In the genomic region with DNA sequence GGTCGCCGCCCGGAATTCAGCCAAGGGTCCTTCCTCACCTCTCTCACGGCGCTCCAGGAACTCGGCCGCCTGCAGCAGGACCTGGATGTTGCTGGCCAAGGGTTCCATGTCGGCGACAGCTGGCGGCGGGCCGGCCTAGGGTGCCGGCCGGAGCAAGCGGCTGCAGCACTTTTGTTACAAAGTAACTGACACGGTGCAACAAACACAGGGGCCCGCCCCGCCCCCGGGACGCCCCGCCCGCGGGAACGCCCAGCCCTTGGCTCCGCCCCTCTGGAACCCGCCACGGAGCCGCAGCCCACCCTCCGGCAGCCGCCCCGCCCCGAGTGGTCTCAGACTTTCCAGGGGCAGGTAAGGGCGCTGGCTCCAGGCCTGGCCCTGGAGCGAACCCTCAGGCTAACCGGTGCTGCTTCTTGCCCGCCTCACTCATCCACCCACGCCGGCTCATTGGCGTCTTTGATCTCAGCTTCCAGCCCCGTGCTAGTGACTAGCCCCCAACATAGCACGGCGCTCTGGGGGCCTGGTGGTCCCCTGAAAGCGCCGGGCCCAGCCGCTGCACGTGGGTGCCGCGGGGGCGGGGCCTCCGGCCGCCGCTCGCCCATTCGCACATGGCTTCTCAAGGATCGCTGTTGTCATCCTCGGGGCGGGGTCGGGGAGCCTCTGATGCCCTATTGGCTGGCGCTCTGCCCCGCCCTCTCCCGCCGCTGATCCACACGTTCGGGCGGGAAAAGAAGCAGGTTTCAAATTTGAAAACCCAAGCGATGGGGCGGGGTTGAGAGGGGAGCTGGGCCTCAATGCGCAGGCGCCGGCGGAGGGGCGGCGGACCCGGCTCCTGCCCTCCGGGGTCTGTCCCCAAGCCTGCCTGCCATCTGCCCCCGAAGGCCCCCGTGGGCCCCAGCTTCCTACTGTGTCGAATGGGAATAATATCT, we compare ENCODE assay signal across 8 cellular contexts. TPM values are rescaled to one million over a fixed set of nuclear protein-coding genes. Genes with fewer than 3 reads are reported as not detected.
DNase-seq lines count a peak whose midpoint lies in the region; ATAC-seq and TF ChIP-seq lines count a peak whose summit lies in the region.

A gene with protein sequence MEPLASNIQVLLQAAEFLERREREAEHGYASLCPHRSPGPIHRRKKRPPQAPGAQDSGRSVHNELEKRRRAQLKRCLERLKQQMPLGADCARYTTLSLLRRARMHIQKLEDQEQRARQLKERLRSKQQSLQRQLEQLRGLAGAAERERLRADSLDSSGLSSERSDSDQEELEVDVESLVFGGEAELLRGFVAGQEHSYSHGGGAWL (minus strand): TSS at position 176 of the 926 bp plus-strand sequence. CDS start 68 bp downstream, at position 108.

- no peak within 1 kb of the TSS for H3T11ph ChIP-seq in H9 (ENCODE audit: low read length)

- H3K4me3 ChIP-seq in RWPE2 (ENCODE audit: severe bottlenecking) (peak within 1 kb of the TSS; percentile 50), fibroblast of the aortic adventitia (ENCODE audit: low read depth, low read length) (peak within 1 kb of the TSS; percentile 77), neural cell (ENCODE audit: low read length) (peak within 1 kb of the TSS; percentile 93)

- H3K27ac ChIP-seq in H9 (ENCODE audit: insufficient read length, low read depth, low read length): no peak within 1 kb of the TSS
- H3K27ac ChIP-seq in RWPE2 (ENCODE audit: poor library complexity, severe bottlenecking): peak within 1 kb of the TSS; percentile 59
- no peak within 1 kb of the TSS for H3K27ac ChIP-seq in neural cell (ENCODE audit: low read length)

- H3K14ac ChIP-seq in H9 (ENCODE audit: insufficient read depth, low read length): peak within 1 kb of the TSS; percentile 98

- no peak within 1 kb of the TSS for H4K91ac ChIP-seq in H9 (ENCODE audit: insufficient read length, low read depth, low read length)

- peak within 1 kb of the TSS; percentile 82 to 97 (median 93); a peak in 5 of 7 replicates for H3K27ac Mint-ChIP-seq in H9
- H3K27ac Mint-ChIP-seq in activated T-helper 17 cell treated with anti-CD3 and anti-CD28 coated beads, Interleukin-2, amount 50 U/mL, for 72 hours: peak within 1 kb of the TSS; percentile 80
- H3K27ac Mint-ChIP-seq in stimulated activated naive CD8-positive, alpha-beta T cell treated with anti-CD3 and anti-CD28 coated beads, Interleukin-15, Interleukin-2, amounts not matched to agents 100 ng/mL and 50 ng/mL, for 24 hours: peak within 1 kb of the TSS; percentile 89

- no peaks in the 10 kb centered on the region for H3K79me2 ChIP-seq in H9 (ENCODE audit: insufficient read depth, low read length)
- H3K79me2 ChIP-seq in neural cell (replicated peaks; ENCODE audit: insufficient read depth, low read length): no peaks in the 10 kb centered on the region

- no peak within 1 kb of the TSS for H2BK15ac ChIP-seq in H9 (ENCODE audit: low read depth, low read length)

- peak within 1 kb of the TSS; percentile 88 for H3K4me2 ChIP-seq in H9 (ENCODE audit: insufficient read depth, insufficient read length, low read length)
- peak within 1 kb of the TSS; percentile 96 for H3K4me2 ChIP-seq in neural cell (ENCODE audit: low read length)

- peaks cover 15 to 20% of the 10 kb centered on the region in 2 experiments for H3K4me1 Mint-ChIP-seq in H9
- H3K4me1 Mint-ChIP-seq in activated T-helper 17 cell treated with anti-CD3 and anti-CD28 coated beads, Interleukin-2, amount 50 U/mL, for 72 hours: peaks cover 22% of the 10 kb centered on the region
- H3K4me1 Mint-ChIP-seq in stimulated activated naive CD8-positive, alpha-beta T cell treated with anti-CD3 and anti-CD28 coated beads, Interleukin-15, Interleukin-2, amounts not matched to agents 100 ng/mL and 50 ng/mL, for 24 hours (ENCODE audit: low read depth): peaks cover 30% of the 10 kb centered on the region

- H3K27me3 ChIP-seq in H9 (ENCODE audit: insufficient read depth, low read length) (no peaks in the 10 kb centered on the region), RWPE2 (ENCODE audit: insufficient read depth, poor library complexity, severe bottlenecking) (no peaks in the 10 kb centered on the region), neural cell (ENCODE audit: insufficient read depth, low read depth, low read length) (no peaks in the 10 kb centered on the region)

- peak within 1 kb of the TSS; percentile 76 to 88 for H3K4me3 Mint-ChIP-seq in H9
- peak within 1 kb of the TSS; percentile 86 for H3K4me3 Mint-ChIP-seq in activated T-helper 17 cell treated with anti-CD3 and anti-CD28 coated beads, Interleukin-2, amount 50 U/mL, for 72 hours
- H3K4me3 Mint-ChIP-seq in stimulated activated naive CD8-positive, alpha-beta T cell treated with anti-CD3 and anti-CD28 coated beads, Interleukin-15, Interleukin-2, amounts not matched to agents 100 ng/mL and 50 ng/mL, for 24 hours: peak within 1 kb of the TSS; percentile 89

- H2AFZ ChIP-seq in H9 (ENCODE audit: low read length): no peak within 1 kb of the TSS
- peak within 1 kb of the TSS; percentile 33 for H2AFZ ChIP-seq in neural cell (ENCODE audit: low read depth, low read length)

- no peaks in the 10 kb centered on the region for H3K9me3 Mint-ChIP-seq in H9
- no peaks in the 10 kb centered on the region for H3K9me3 Mint-ChIP-seq in activated T-helper 17 cell treated with anti-CD3 and anti-CD28 coated beads, Interleukin-2, amount 50 U/mL, for 72 hours
- H3K9me3 Mint-ChIP-seq in stimulated activated naive CD8-positive, alpha-beta T cell treated with anti-CD3 and anti-CD28 coated beads, Interleukin-15, Interleukin-2, amounts not matched to agents 100 ng/mL and 50 ng/mL, for 24 hours: no peaks in the 10 kb centered on the region

- H3K79me1 ChIP-seq in H9 (ENCODE audit: insufficient read depth, low read depth, low read length, poor library complexity, severe bottlenecking): no peaks in the 10 kb centered on the region

- no peak within 1 kb of the TSS for H4K5ac ChIP-seq in H9 (ENCODE audit: insufficient read length, low read depth, low read length)

- in situ Hi-C loops in G401 (cut with HindIII; ENCODE audit: low sequenced_read_pairs): no loop called here

- no peak within 1 kb of the TSS for H3K56ac ChIP-seq in H9 (ENCODE audit: insufficient read length, low read depth, low read length)

- H3K23me2 ChIP-seq in H9 (ENCODE audit: insufficient read length, low read depth, low read length, poor library complexity, severe bottlenecking): peaks cover 14% of the 10 kb centered on the region

- peak within 1 kb of the TSS; percentile 99 for H3K18ac ChIP-seq in H9 (ENCODE audit: insufficient read length, low read depth, low read length)

- peaks cover 5% of the 10 kb centered on the region for H4K20me1 ChIP-seq in H9 (ENCODE audit: control insufficient read depth, insufficient read depth, insufficient read length)
- H4K20me1 ChIP-seq in neural cell (ENCODE audit: insufficient read depth): no peaks in the 10 kb centered on the region

- no CpG with 5 or more reads among the region's 78 CpGs for WGBS in H9 (ENCODE audit: extremely low coverage, insufficient read length, low lambda C conversion rate)

- peak; percentile 94 for DNase-seq in G401 (ENCODE audit: low spot score)
- DNase-seq in H9: peak; percentile 99
- DNase-seq in M059J (ENCODE audit: low read depth): peak; percentile 97
- peak; percentile 100 for DNase-seq in RWPE2 (ENCODE audit: low spot score)
- peak; percentile 88 for DNase-seq in fibroblast of the aortic adventitia (ENCODE audit: low read depth)

- H2AK5ac ChIP-seq in H9 (ENCODE audit: insufficient read length, low read length): no peak within 1 kb of the TSS

- H2BK12ac ChIP-seq in H9 (ENCODE audit: insufficient read length, low read depth, low read length): no peak within 1 kb of the TSS

- no peak for TF ChIP-seq EP300 in neural cell (conservative IDR thresholded peaks at IDR 0.05; ENCODE audit: poor library complexity, severe bottlenecking)

- peak within 1 kb of the TSS; percentile 77 for H3K9ac ChIP-seq in H9 (ENCODE audit: extremely low read depth, insufficient read length, low read length)
- peak within 1 kb of the TSS; percentile 22 for H3K9ac ChIP-seq in neural cell (ENCODE audit: low read length)

- H3K9me3 ChIP-seq in H9 (ENCODE audit: control insufficient read depth, low read depth, low read length) (no peaks in the 10 kb centered on the region), RWPE2 (ENCODE audit: severe bottlenecking) (no peaks in the 10 kb centered on the region), neural cell (ENCODE audit: low read length) (no peaks in the 10 kb centered on the region)

- TF ChIP-seq CTCF in H9 (conservative IDR thresholded peaks at IDR 0.05) (no peak), RWPE2 (IDR thresholded peaks at IDR 0.05; ENCODE audit: poor library complexity, severe bottlenecking) (no peak), fibroblast of the aortic adventitia (IDR thresholded peaks at IDR 0.05; ENCODE audit: insufficient read depth, low read length) (no peak), neural cell (IDR thresholded peaks at IDR 0.05; ENCODE audit: poor library complexity, severe bottlenecking) (no peak)

- TF ChIP-seq RAD21 in neural cell (conservative IDR thresholded peaks at IDR 0.05): no peak

- no peak within 1 kb of the TSS for H2BK120ac ChIP-seq in H9 (ENCODE audit: low read depth, low read length, poor library complexity, severe bottlenecking)

- H3K4me1 ChIP-seq in H9 (ENCODE audit: insufficient read depth, low read length) (no peaks in the 10 kb centered on the region), RWPE2 (ENCODE audit: insufficient read depth, poor library complexity, severe bottlenecking) (no peaks in the 10 kb centered on the region)

- no peak within 1 kb of the TSS for H3K23ac ChIP-seq in H9 (ENCODE audit: insufficient read length, low read depth, low read length)

- H3K9me2 ChIP-seq in neural cell (ENCODE audit: insufficient read depth, low read length): no peaks in the 10 kb centered on the region

- peak; percentile 73 for ATAC-seq in RWPE2 (ENCODE audit: low read depth)
- ATAC-seq in activated T-helper 17 cell treated with anti-CD3 and anti-CD28 coated beads, Interleukin-2, amount 50 U/mL, for 72 hours (replicated peaks): peak; percentile 91

- no peak within 1 kb of the TSS for H2BK20ac ChIP-seq in H9 (ENCODE audit: low read depth, low read length, poor library complexity, severe bottlenecking)

- H4K8ac ChIP-seq in H9 (replicated peaks; ENCODE audit: insufficient read length, low read depth, low read length): no peak within 1 kb of the TSS

- H3K36me3 Mint-ChIP-seq in H9 (ENCODE audit: insufficient read depth in 1 of 3, low read depth in 3 of 3): peaks cover under 1 to 6% (median 2%) of the 10 kb centered on the region in 3 experiments
- H3K36me3 Mint-ChIP-seq in activated T-helper 17 cell treated with anti-CD3 and anti-CD28 coated beads, Interleukin-2, amount 50 U/mL, for 72 hours (ENCODE audit: low read depth): peaks cover 10% of the 10 kb centered on the region
- peaks cover 5% of the 10 kb centered on the region for H3K36me3 Mint-ChIP-seq in stimulated activated naive CD8-positive, alpha-beta T cell treated with anti-CD3 and anti-CD28 coated beads, Interleukin-15, Interleukin-2, amounts not matched to agents 100 ng/mL and 50 ng/mL, for 24 hours (ENCODE audit: low read depth)

- H3K27me3 Mint-ChIP-seq in H9 (ENCODE audit: low read depth): no peaks in the 10 kb centered on the region; the same call in 1 of the 2 replicates
- H3K27me3 Mint-ChIP-seq in activated T-helper 17 cell treated with anti-CD3 and anti-CD28 coated beads, Interleukin-2, amount 50 U/mL, for 72 hours: no peaks in the 10 kb centered on the region
- H3K27me3 Mint-ChIP-seq in stimulated activated naive CD8-positive, alpha-beta T cell treated with anti-CD3 and anti-CD28 coated beads, Interleukin-15, Interleukin-2, amounts not matched to agents 100 ng/mL and 50 ng/mL, for 24 hours: no peaks in the 10 kb centered on the region

- H3K4ac ChIP-seq in H9 (ENCODE audit: low read depth, low read length): no peak within 1 kb of the TSS; the same call in 1 of the 2 replicates

- no peaks in the 10 kb centered on the region for H3F3A ChIP-seq in neural cell (ENCODE audit: insufficient read depth, low read length, poor library complexity, severe bottlenecking)

- H3K36me3 ChIP-seq in RWPE2 (ENCODE audit: low read depth) (peaks cover 22% of the 10 kb centered on the region), neural cell (ENCODE audit: insufficient read depth, low read length) (no peaks in the 10 kb centered on the region)

- no peak within 1 kb of the TSS for H2BK5ac ChIP-seq in H9 (ENCODE audit: insufficient read length, low read length)

RNA-seq across cellular contexts. Expression of the gene that starts here (rescaled TPM):
- 26.8 and 38.5 TPM in 2 replicates for total RNA-seq in G401 (2014; rRNA removed; shearing (Covaris generic))
- total RNA-seq in H9 (2021): 9.8 and 10.9 TPM in 2 replicates
- 29.7 and 36.1 TPM in 2 replicates for total RNA-seq in M059J (2014; rRNA removed; shearing (Covaris generic))
- 10 to 100 TPM; 21.9 to 26.0 TPM for total RNA-seq in activated T-helper 17 cell treated with anti-CD3 and anti-CD28 coated beads, Interleukin-2, amount 50 U/mL, for 72 hours
- 2.6 and 17.5 TPM in 2 replicates for total RNA-seq in fibroblast of the aortic adventitia (ENCODE audit: low replicate concordance)
- polyA plus RNA-seq in neural cell: 6.8 and 9.3 TPM in 2 replicates
- 1.9 and 2.8 TPM in 2 replicates for polyA minus RNA-seq in neural cell
